9 cellular contexts compared by ENCODE assay signal in the genomic region with DNA sequence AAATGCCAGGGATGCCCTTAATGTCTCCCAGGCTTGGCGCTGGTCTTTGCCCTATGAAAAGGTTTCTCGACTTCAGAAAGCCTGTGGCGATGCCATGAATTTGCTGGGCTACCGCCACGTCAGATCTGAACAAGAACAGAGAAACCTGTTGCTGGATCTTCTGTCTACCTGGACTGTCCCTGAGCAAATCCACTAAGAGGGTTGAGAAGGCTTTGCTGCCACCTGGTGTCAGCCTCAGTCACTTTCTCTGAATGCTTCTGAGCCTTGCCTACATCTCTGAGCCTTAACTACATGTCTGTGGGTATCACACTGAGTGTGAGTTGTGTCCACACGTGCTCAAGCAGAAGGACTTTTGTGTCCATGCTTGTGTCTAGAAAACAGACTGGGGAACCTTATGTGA. TPM values are rescaled to one million over a fixed set of nuclear protein-coding genes. Genes with fewer than 3 reads are reported as not detected.
DNase-seq lines count a peak whose midpoint lies in the region; ATAC-seq and TF ChIP-seq lines count a peak whose summit lies in the region.
"Had no signal": no experiment of that assay in that cellular context is flagged by ENCODE, and none has a peak within 500 bp of the region (broad histone marks: within the 10 kb centered on the region; RNA-seq: fewer than 3 reads in every experiment).

No MANE protein-coding gene starts in this region.

- TF ChIP-seq CTCF in AG10803 (conservative IDR thresholded peaks at IDR 0.05; ENCODE audit: low read length) = peak; percentile 78
- TF ChIP-seq CTCF in GM13976 (IDR thresholded peaks at IDR 0.05; ENCODE audit: borderline replicate concordance, control extremely low read depth, extremely low read depth, insufficient read depth, missing control alignments) = peak; percentile 62
- TF ChIP-seq CTCF in mammary epithelial cell (conservative IDR thresholded peaks at IDR 0.05 in 1 of 2, IDR thresholded peaks at IDR 0.05 in 1 of 2; ENCODE audit: extremely low read depth in 1 of 2, insufficient read depth in 1 of 2, low read depth in 1 of 2, low read length in 2 of 2) = peak; percentile 80 to 83

- intact Hi-C loops in mammary epithelial cell (cut with micrococcal nuclease) = loop anchor here (1.0 kb wide), 3 partner anchors 37 to 125 kb away; no protein-coding TSS in a partner anchor

- no peak overlapping the region for H2AFZ ChIP-seq in mammary epithelial cell (ENCODE audit: low read depth, low read length)

- dilution Hi-C loops in mammary epithelial cell (cut with HindIII; ENCODE audit: low sequenced_read_pairs) = no loop called here

- H3K36me3 ChIP-seq in mammary epithelial cell (ENCODE audit: insufficient read depth, low read length) = no peaks in the 10 kb centered on the region

- CTCF ChIA-PET in mammary epithelial cell (lab: Charles Lee; ENCODE audit: low non-redundant PET) = no interaction called here

- H3K4me1 Mint-ChIP-seq in memory B cell = peaks cover 14% of the 10 kb centered on the region

- H3K4me3 ChIP-seq in AG10803 (ENCODE audit: low read length) (no peak overlapping the region), mammary epithelial cell (replicated peaks in 1 of 3; ENCODE audit: insufficient read depth in 1 of 3, low read depth in 2 of 3, low read length in 3 of 3) (no peak overlapping the region)

- in situ Hi-C loops in GM13976 (cut with MboI; ENCODE audit: low sequenced_read_pairs, unreplicated experiment) (no loop called here), mammary epithelial cell (cut with MboI; ENCODE audit: low sequenced_read_pairs in 2 of 2) (no loop called here)

- no peak overlapping the region for H3K4me2 ChIP-seq in mammary epithelial cell (ENCODE audit: insufficient read depth, low read depth, low read length)

- DNase-seq in AG10803 (ENCODE audit: low read depth) = peak; percentile 39
- peak; percentile 72 for DNase-seq in GM13976 (ENCODE audit: low spot score)
- peak; percentile 92 for DNase-seq in HT-29 (ENCODE audit: low spot score)
- DNase-seq in SHP77 (lab: John Stamatoyannopoulos, UW) = peak; percentile 37 to 73
- peak; percentile 54 for DNase-seq in mammary epithelial cell
- DNase-seq in memory B cell (ENCODE audit: low spot score in 2 of 2) = peak; percentile 29 to 38

- no peaks in the 10 kb centered on the region for H3K36me3 Mint-ChIP-seq in memory B cell

- no peak overlapping the region for H3K27ac Mint-ChIP-seq in memory B cell

- WGBS in mammary epithelial cell (ENCODE audit: low coverage, missing lambda C conversion rate) = 8% methylated on average over 6 of the region's 6 CpGs

- peaks cover 3% of the 10 kb centered on the region for H3K27me3 Mint-ChIP-seq in memory B cell

- no peak overlapping the region for H3K9ac ChIP-seq in mammary epithelial cell (ENCODE audit: insufficient read depth, low read length)

- BruUV-seq in mammary epithelial cell (replicated peaks; lab: Mats Ljungman, UMichigan) = no TSS peak

- H3K79me2 ChIP-seq in mammary epithelial cell (ENCODE audit: insufficient read depth, low read length) = no peaks in the 10 kb centered on the region

- H3K9me3 ChIP-seq in mammary epithelial cell (replicated peaks; ENCODE audit: insufficient read depth, low read length) = no peaks in the 10 kb centered on the region

- H4K20me1 ChIP-seq in mammary epithelial cell (ENCODE audit: insufficient read depth, low read length) = no peaks in the 10 kb centered on the region

- peak; percentile 81 for ATAC-seq in memory B cell (ENCODE audit: low read depth)
- no peak for ATAC-seq in HG03159 (IDR thresholded peaks at IDR 0.05; ENCODE audit: unreplicated experiment)
- no peak for ATAC-seq in GM18498 (IDR thresholded peaks at IDR 0.05; ENCODE audit: unreplicated experiment)

- H3K27me3 ChIP-seq in mammary epithelial cell (ENCODE audit: insufficient read depth, low read length) = no peaks in the 10 kb centered on the region

- no peak overlapping the region for H3K4me3 Mint-ChIP-seq in memory B cell

- H3K9me3 Mint-ChIP-seq in memory B cell = no peaks in the 10 kb centered on the region

- no peaks in the 10 kb centered on the region for H3K4me1 ChIP-seq in mammary epithelial cell (ENCODE audit: insufficient read depth, low read length)

- no peak overlapping the region for H3K27ac ChIP-seq in mammary epithelial cell (ENCODE audit: insufficient read depth, low read depth, low read length)

RNA-seq across cellular contexts. Expression of a gene that starts 11.4 kb away (rescaled TPM):
- 6.0 and 6.6 TPM in 2 replicates for total RNA-seq in HT-29 (2014; rRNA removed; shearing (Covaris generic))
- under 1 TPM; 0.17 to 0.24 TPM for total RNA-seq in mammary epithelial cell
- polyA plus RNA-seq in mammary epithelial cell = 0.85 TPM
- polyA minus RNA-seq in mammary epithelial cell = not detected
- total RNA-seq: glomerular endothelial cell had no signal

RNA-seq across cellular contexts. Expression of a gene that starts 39.2 kb away (rescaled TPM):
- total RNA-seq in HT-29 (2014; rRNA removed; shearing (Covaris generic)) = 0.03 TPM in 1 of 2 replicates, not detected in the other
- not detected for total RNA-seq in mammary epithelial cell
- not detected for polyA plus RNA-seq in mammary epithelial cell
- not detected for polyA minus RNA-seq in mammary epithelial cell
- total RNA-seq: glomerular endothelial cell had no signal

RNA-seq across cellular contexts. Expression of a gene that starts 48.5 kb away (rescaled TPM):
- 2.3 and 3.5 TPM in 2 replicates for total RNA-seq in HT-29 (2014; rRNA removed; shearing (Covaris generic))
- total RNA-seq in mammary epithelial cell = 1 to 10 TPM; 3.4 to 5.2 TPM
- 0.97 TPM for polyA plus RNA-seq in mammary epithelial cell
- polyA minus RNA-seq in mammary epithelial cell = 4.3 TPM

Comparison
In these comparisons a context has a peak if more than half of its experiments do, and no peak if none do; other contexts are left out.
1. DNase-seq: peak in every context shown above with its lines; median percentile 92 in HT-29; 72 in GM13976; 55 in SHP77; 54 in mammary epithelial cell; 39 in AG10803; 34 in memory B cell.